1 cellular context compared by ENCODE assay signal in the genomic region with DNA sequence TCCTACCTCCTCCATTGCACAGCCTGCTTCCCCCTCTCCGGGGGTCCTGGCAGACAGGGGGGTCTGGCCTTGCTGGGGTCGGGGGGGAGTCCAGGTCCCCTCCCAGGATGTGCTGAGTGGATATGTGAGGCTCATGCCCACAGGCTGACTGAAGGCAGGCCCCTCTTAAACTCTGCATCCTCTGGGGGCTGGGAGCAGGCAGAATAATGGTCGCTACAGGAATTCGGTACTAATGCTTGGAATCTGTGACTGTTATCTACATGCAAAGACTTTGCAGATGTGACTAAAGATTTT.
TF ChIP-seq lines count a peak whose summit lies in the region.

No MANE protein-coding gene starts in this region.

TF ChIP-seq in HepG2, 621 proteins besides CTCF, POLR2A, EP300 and RAD21:
- TF ChIP-seq, protein P1, sequence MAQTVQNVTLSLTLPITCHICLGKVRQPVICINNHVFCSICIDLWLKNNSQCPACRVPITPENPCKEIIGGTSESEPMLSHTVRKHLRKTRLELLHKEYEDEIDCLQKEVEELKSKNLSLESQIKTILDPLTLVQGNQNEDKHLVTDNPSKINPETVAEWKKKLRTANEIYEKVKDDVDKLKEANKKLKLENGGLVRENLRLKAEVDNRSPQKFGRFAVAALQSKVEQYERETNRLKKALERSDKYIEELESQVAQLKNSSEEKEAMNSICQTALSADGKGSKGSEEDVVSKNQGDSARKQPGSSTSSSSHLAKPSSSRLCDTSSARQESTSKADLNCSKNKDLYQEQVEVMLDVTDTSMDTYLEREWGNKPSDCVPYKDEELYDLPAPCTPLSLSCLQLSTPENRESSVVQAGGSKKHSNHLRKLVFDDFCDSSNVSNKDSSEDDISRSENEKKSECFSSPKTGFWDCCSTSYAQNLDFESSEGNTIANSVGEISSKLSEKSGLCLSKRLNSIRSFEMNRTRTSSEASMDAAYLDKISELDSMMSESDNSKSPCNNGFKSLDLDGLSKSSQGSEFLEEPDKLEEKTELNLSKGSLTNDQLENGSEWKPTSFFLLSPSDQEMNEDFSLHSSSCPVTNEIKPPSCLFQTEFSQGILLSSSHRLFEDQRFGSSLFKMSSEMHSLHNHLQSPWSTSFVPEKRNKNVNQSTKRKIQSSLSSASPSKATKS (CRISPR knock-in tag; IDR thresholded peaks at IDR 0.05): no peak
- TF ChIP-seq POLR2G (IDR thresholded peaks at IDR 0.05; ENCODE audit: low read depth, low read length): 0 out of 2 replicates have a peak, but pooled peaks have one; percentile 1
